In the genomic region with DNA sequence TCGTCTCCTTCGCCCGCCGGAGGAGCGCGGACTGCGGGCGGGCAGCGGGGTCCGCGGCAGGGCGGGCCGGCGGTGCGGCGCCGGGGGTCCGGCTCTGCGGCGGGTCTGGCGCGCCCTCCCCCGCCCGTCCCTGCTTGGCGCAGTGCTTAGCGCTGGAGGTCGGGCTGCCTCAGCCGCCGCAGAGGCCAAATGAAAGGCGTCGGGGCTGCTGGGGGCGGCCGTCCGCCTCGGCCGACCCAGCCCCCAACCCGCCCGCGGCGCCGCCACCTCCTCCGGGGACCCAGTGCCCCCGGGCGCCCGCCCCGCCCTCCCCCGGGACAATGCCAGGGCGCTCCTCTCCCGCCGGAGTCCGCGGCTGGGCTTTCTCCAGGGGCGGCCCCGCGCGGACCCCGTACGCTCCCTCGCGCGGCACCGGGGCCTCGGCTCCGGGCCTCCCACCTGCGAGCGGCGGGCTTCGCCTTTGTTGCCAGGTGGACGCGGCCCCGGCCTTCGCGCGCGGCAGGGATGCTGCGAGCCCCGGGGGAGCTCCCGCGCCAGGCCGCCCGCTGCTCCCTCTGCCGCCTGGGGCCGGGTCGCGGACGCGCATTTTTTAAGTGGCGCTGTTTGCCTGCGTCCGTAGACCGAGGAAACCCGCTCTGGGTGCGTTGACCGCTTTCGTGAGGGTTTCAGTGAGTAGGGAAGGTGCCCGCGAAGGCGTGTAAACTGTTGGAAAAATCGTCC, we compare ENCODE assay signal across 8 cellular contexts. TPM values are rescaled to one million over a fixed set of nuclear protein-coding genes. Genes with fewer than 3 reads are reported as not detected.
DNase-seq lines count a peak whose midpoint lies in the region; ATAC-seq and TF ChIP-seq lines count a peak whose summit lies in the region.

No MANE protein-coding gene starts in this region.

- H4K20me1 ChIP-seq in OCI-LY1 (ENCODE audit: insufficient read depth, low read length), result no peaks in the 10 kb centered on the region

- H3K4me3 ChIP-seq in OCI-LY1 (ENCODE audit: low read depth, low read length, poor library complexity, severe bottlenecking) (peak overlapping the region; percentile 71), neuron (ENCODE audit: low read length) (peak overlapping the region; percentile 98), tibial nerve (peak overlapping the region; percentile 77 to 96 (median 86))

- H3K27me3 ChIP-seq in OCI-LY1 (ENCODE audit: insufficient read depth, low read length), result no peaks in the 10 kb centered on the region
- no peaks in the 10 kb centered on the region for H3K27me3 ChIP-seq in foreskin keratinocyte
- no peaks in the 10 kb centered on the region for H3K27me3 ChIP-seq in neuron (ENCODE audit: insufficient read depth, low read length)
- no peaks in the 10 kb centered on the region for H3K27me3 ChIP-seq in tibial nerve

- H3K79me2 ChIP-seq in OCI-LY1 (ENCODE audit: insufficient read depth, low read length), result peaks cover 44% of the 10 kb centered on the region

- 1% methylated on average over 18 to 33 of the region's 99 CpGs for WGBS in tibial nerve, 2 donors

- H3K27ac ChIP-seq in OCI-LY1 (ENCODE audit: low read depth, low read length, poor library complexity, severe bottlenecking) (peak overlapping the region; percentile 20), foreskin keratinocyte (peak overlapping the region; percentile 68), tibial nerve (peak overlapping the region; percentile 90 to 96 (median 94))

- peak; percentile 35 to 89 (median 82) for DNase-seq in NCI-H1417 (lab: John Stamatoyannopoulos, UW)
- DNase-seq in NCI-H1417 treated with DMSO at 0.1 percent for 48 hours (lab: John Stamatoyannopoulos, UW), result no peak
- DNase-seq in activated effector memory CD4-positive, alpha-beta T cell treated with Interleukin-2 at 50 U/mL for 16 hours, result peak; percentile 30
- DNase-seq in foreskin keratinocyte, result no peak
- DNase-seq in tibial nerve (ENCODE audit: low spot score in 2 of 2), result no peak

- H3K9me3 ChIP-seq in OCI-LY1 (ENCODE audit: low read length) (no peaks in the 10 kb centered on the region), neuron (ENCODE audit: low read length) (no peaks in the 10 kb centered on the region), tibial nerve (no peaks in the 10 kb centered on the region)

- H3K36me3 ChIP-seq in OCI-LY1 (ENCODE audit: insufficient read depth, low read length) (no peaks in the 10 kb centered on the region; the same call in 1 of the 2 replicates), neuron (ENCODE audit: insufficient read depth, low read length) (no peaks in the 10 kb centered on the region), tibial nerve (no peaks in the 10 kb centered on the region)

- peak overlapping the region; percentile 92 for H3K4me2 ChIP-seq in OCI-LY1 (ENCODE audit: low read length)

- peaks cover 23% of the 10 kb centered on the region for H3K4me1 ChIP-seq in OCI-LY1 (ENCODE audit: insufficient read depth, low read length, severe bottlenecking)
- peaks cover 9% of the 10 kb centered on the region for H3K4me1 ChIP-seq in foreskin keratinocyte
- H3K4me1 ChIP-seq in neuron (ENCODE audit: insufficient read depth, low read length), result peaks cover 18% of the 10 kb centered on the region
- peaks cover 0 to 35% (median 2%) of the 10 kb centered on the region in 4 donors for H3K4me1 ChIP-seq in tibial nerve

- peak; percentile 19; the same call in 1 of the 2 replicates for TF ChIP-seq CTCF in OCI-LY1 (IDR thresholded peaks at IDR 0.05; ENCODE audit: low read length)
- peak; percentile 24 for TF ChIP-seq CTCF in foreskin keratinocyte (conservative IDR thresholded peaks at IDR 0.05)
- no peak for TF ChIP-seq CTCF in tibial nerve (IDR thresholded peaks at IDR 0.05)

- TF ChIP-seq EP300 in tibial nerve (IDR thresholded peaks at IDR 0.05), result peak in 1 of 2 donors; percentile 15

- peak; percentile 22 for ATAC-seq in HG02852 (IDR thresholded peaks at IDR 0.05; ENCODE audit: unreplicated experiment)
- peak; percentile 9 for ATAC-seq in foreskin keratinocyte

- no peaks in the 10 kb centered on the region for H3K9me2 ChIP-seq in OCI-LY1 (ENCODE audit: low read depth, low read length)

- H3K9ac ChIP-seq in OCI-LY1 (ENCODE audit: low read length), result peak overlapping the region; percentile 63

- no peaks in the 10 kb centered on the region for H3F3A ChIP-seq in OCI-LY1 (ENCODE audit: insufficient read depth, low read length)

- TF ChIP-seq POLR2A in tibial nerve (IDR thresholded peaks at IDR 0.05), result peak in 1 of 2 donors; percentile 15

- H2AFZ ChIP-seq in OCI-LY1 (ENCODE audit: low read length) (no peak overlapping the region), neuron (ENCODE audit: low read depth, low read length) (no peak overlapping the region)

RNA-seq across cellular contexts. Expression of a gene that starts 0.6 kb away (rescaled TPM):
- total RNA-seq in foreskin keratinocyte, result 286 and 312 TPM in 2 replicates
- polyA plus RNA-seq in foreskin keratinocyte, result 173 and 203 TPM in 2 replicates
- total RNA-seq in tibial nerve, result 100 to 1,000 TPM; 200 to 229 (median 212) TPM

Comparison
In these comparisons a context has a peak if more than half of its experiments do, and no peak if none do; other contexts are left out.
1. DNase-seq: peak in NCI-H1417 (3 of 3) and activated effector memory CD4-positive, alpha-beta T cell treated with Interleukin-2 at 50 U/mL for 16 hours (single experiment); none in NCI-H1417 treated with DMSO at 0.1 percent for 48 hours (single experiment), foreskin keratinocyte (0 of 2) and tibial nerve (0 of 2).
2. H3K27ac ChIP-seq: peak in every context shown above with its lines; median percentile 94 in tibial nerve; 68 in foreskin keratinocyte; 20 in OCI-LY1.
3. CTCF ChIP-seq: peak in OCI-LY1 (single experiment) and foreskin keratinocyte (single experiment); none in tibial nerve (0 of 5).
4. Peak in every context shown above with its lines, with median percentiles within 50 percentile points of each other: H3K4me3 ChIP-seq.